Comparison of ENCODE assay signal across 8 cellular contexts in the genomic region with DNA sequence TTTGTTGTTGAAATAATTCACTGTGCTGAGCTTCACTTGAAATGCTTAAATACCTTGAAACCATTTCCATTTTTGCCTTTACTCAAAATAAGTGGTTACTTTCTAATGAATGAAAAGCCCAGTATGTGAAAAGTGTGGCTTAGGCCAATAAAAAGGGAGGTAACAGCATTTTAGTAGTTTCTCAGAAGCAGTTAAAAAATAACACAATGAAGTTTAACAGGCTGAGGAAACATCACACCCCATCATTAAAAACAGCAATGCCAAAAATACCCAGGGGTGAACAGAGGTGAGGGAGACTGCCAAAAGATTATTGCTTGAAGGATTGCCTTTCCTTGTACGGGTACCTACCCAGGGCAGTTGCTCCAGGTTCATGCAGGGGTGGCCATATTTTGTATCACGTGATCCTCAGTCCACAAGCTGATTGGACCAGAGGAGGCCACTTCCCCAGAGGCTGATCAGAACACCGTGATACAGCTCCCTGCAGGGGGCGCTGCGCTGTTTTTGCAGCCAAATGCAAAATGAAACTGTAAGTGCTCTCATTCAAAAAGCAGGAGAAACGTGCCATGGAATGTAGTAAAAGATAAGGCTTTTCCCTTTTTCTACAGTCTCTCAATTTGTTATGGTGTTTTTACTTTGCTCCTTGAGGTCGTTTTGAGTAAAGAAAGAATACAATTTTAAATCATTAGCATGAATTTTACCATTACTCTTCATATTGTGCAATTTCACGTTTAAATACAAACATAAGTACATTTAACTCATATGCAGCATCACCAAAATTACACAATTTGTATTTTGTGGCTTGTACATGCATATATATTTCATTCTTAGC.
DNase-seq lines count a peak whose midpoint lies in the region; ATAC-seq, FAIRE-seq and TF ChIP-seq lines count a peak whose summit lies in the region.

No MANE protein-coding gene starts in this region.

- H3K9me3 Mint-ChIP-seq in activated naive CD8-positive, alpha-beta T cell treated with anti-CD3 and anti-CD28 coated beads, Interleukin-2, amount 50 U/mL, for 24 hours, result peaks cover 2% of the 10 kb centered on the region

- peak; percentile 64 for TF ChIP-seq CTCF in AG10803 (conservative IDR thresholded peaks at IDR 0.05; ENCODE audit: low read length)

- H3K4me3 ChIP-seq in AG10803 (ENCODE audit: low read length), result no peak overlapping the region

- H3K36me3 Mint-ChIP-seq in activated naive CD8-positive, alpha-beta T cell treated with anti-CD3 and anti-CD28 coated beads, Interleukin-2, amount 50 U/mL, for 24 hours (ENCODE audit: low read depth), result no peaks in the 10 kb centered on the region

- intact Hi-C loops in Right ventricle myocardium superior (cut with DNase I), result no loop called here

- peak; percentile 72 for ATAC-seq in activated naive CD8-positive, alpha-beta T cell treated with anti-CD3 and anti-CD28 coated beads, Interleukin-2, amount 50 U/mL, for 24 hours
- ATAC-seq in Right ventricle myocardium superior (ENCODE audit: poor library complexity) (peak; percentile 95), HG02840 (IDR thresholded peaks at IDR 0.05; ENCODE audit: low FRiP score, unreplicated experiment) (no peak)

- peak; percentile 97 for FAIRE-seq in H54 (lab: Jason Lieb, UNC)

- peaks cover 7% of the 10 kb centered on the region for H3K27me3 Mint-ChIP-seq in activated naive CD8-positive, alpha-beta T cell treated with anti-CD3 and anti-CD28 coated beads, Interleukin-2, amount 50 U/mL, for 24 hours

- H3K27ac Mint-ChIP-seq in activated naive CD8-positive, alpha-beta T cell treated with anti-CD3 and anti-CD28 coated beads, Interleukin-2, amount 50 U/mL, for 24 hours, result no peak overlapping the region

- peaks cover 10% of the 10 kb centered on the region for H3K4me1 Mint-ChIP-seq in activated naive CD8-positive, alpha-beta T cell treated with anti-CD3 and anti-CD28 coated beads, Interleukin-2, amount 50 U/mL, for 24 hours

- peak; percentile 66 for DNase-seq in AG10803 (ENCODE audit: low read depth)
- peak; percentile 88 for DNase-seq in H54 (ENCODE audit: insufficient read length, low spot score)
- DNase-seq in NOMO-1 (lab: John Stamatoyannopoulos, UW; ENCODE audit: unreplicated experiment in 2 of 2), result peak; percentile 71 to 86
- DNase-seq in activated naive CD8-positive, alpha-beta T cell treated with anti-CD3 and anti-CD28 coated beads, Interleukin-2, amount 50 U/mL, for 24 hours, result peak; percentile 67
- peak; percentile 85 for DNase-seq in Right ventricle myocardium superior
- peak; percentile 97 for DNase-seq in pons (ENCODE audit: low spot score)
- no peak for DNase-seq in DMS153 treated with DMSO at 0.1 percent for 48 hours (lab: John Stamatoyannopoulos, UW; ENCODE audit: unreplicated experiment)

- H3K4me3 Mint-ChIP-seq in activated naive CD8-positive, alpha-beta T cell treated with anti-CD3 and anti-CD28 coated beads, Interleukin-2, amount 50 U/mL, for 24 hours, result no peak overlapping the region

- no peak for TF ChIP-seq POLR2A in H54 (IDR thresholded peaks at IDR 0.05; ENCODE audit: low read depth, low read length)
